ENCODE assay signal across 12 cellular contexts in genomic region chr1:194833111-194833510, GRCh38.
DNase-seq lines count a peak whose midpoint lies in the region; ATAC-seq and TF ChIP-seq lines count a peak whose summit lies in the region.
"Had no signal": no experiment of that assay in that cellular context is flagged by ENCODE, and none has a peak within 500 bp of the region (broad histone marks: within the 10 kb centered on the region; RNA-seq: fewer than 3 reads in every experiment).

No MANE protein-coding gene starts in this region.

- no peaks in the 10 kb centered on the region for H3K79me1 ChIP-seq in neuronal stem cell (ENCODE audit: low read depth, low read length)

- H2AK5ac ChIP-seq in neuronal stem cell (ENCODE audit: low read depth, low read length): no peak overlapping the region

- H3K9me3 ChIP-seq in OCI-LY1 (ENCODE audit: low read length): 0 out of 2 replicates have a peak, but pooled peaks cover 2% of the 10 kb centered on the region
- no peaks in the 10 kb centered on the region for H3K9me3 ChIP-seq in neuronal stem cell (replicated peaks in 1 of 2; ENCODE audit: control insufficient read depth in 2 of 2, insufficient read depth in 1 of 2, low read depth in 1 of 2, low read length in 2 of 2)

- no peaks in the 10 kb centered on the region for H3K36me3 ChIP-seq in OCI-LY1 (ENCODE audit: insufficient read depth, low read length)
- H3K36me3 ChIP-seq in neuronal stem cell (replicated peaks in 1 of 2; ENCODE audit: control insufficient read depth in 2 of 2, insufficient read depth in 2 of 2, low read length in 2 of 2): no peaks in the 10 kb centered on the region

- no peaks in the 10 kb centered on the region for H3K79me2 ChIP-seq in OCI-LY1 (ENCODE audit: insufficient read depth, low read length)

- no peaks in the 10 kb centered on the region for H3K27me3 ChIP-seq in OCI-LY1 (ENCODE audit: insufficient read depth, low read length)
- H3K27me3 ChIP-seq in neuronal stem cell (ENCODE audit: control insufficient read depth in 3 of 3, insufficient read depth in 3 of 3, low read depth in 1 of 3, low read length in 3 of 3): no peaks in the 10 kb centered on the region

- H4K8ac ChIP-seq in neuronal stem cell (ENCODE audit: low read depth, low read length): no peak overlapping the region

- no peak for TF ChIP-seq CTCF in OCI-LY1 (IDR thresholded peaks at IDR 0.05; ENCODE audit: low read length)

- H3K4me2 ChIP-seq in OCI-LY1 (ENCODE audit: low read length) (no peak overlapping the region), neuronal stem cell (ENCODE audit: insufficient read depth, low read length, poor library complexity, severe bottlenecking) (no peak overlapping the region)

- no peak overlapping the region for H3K23ac ChIP-seq in neuronal stem cell (ENCODE audit: low read depth, low read length, poor library complexity)

- H3F3A ChIP-seq in OCI-LY1 (ENCODE audit: insufficient read depth, low read length): no peaks in the 10 kb centered on the region

- peak overlapping the region; percentile 50 for H3K27ac ChIP-seq in OCI-LY1 (ENCODE audit: low read depth, low read length, poor library complexity, severe bottlenecking)
- H3K27ac ChIP-seq in neuronal stem cell (replicated peaks; ENCODE audit: low read length): no peak overlapping the region

- H3K9ac ChIP-seq in OCI-LY1 (ENCODE audit: low read length) (no peak overlapping the region), neuronal stem cell (ENCODE audit: low read depth, low read length, poor library complexity) (no peak overlapping the region)

- no peak overlapping the region for H3K18ac ChIP-seq in neuronal stem cell (ENCODE audit: low read length)

- H3K4ac ChIP-seq in neuronal stem cell (ENCODE audit: low read length): no peak overlapping the region

- no CpG with 5 or more reads among the region's 2 CpGs for WGBS in neuronal stem cell (ENCODE audit: extremely low coverage in 2 of 2, insufficient read length in 2 of 2, insufficient replicate concordance in 1 of 2), 2 donors

- H2BK15ac ChIP-seq in neuronal stem cell (ENCODE audit: low read length): no peak overlapping the region

- DNase-seq in NCI-H1417 (lab: John Stamatoyannopoulos, UW): peak in 2 of 3 experiments; percentile 2 to 70
- no peak for DNase-seq in NCI-H1417 treated with DMSO at 0.1 percent for 48 hours (lab: John Stamatoyannopoulos, UW)
- DNase-seq in NCI-H1092 (lab: John Stamatoyannopoulos, UW): peak; percentile 15
- no peak for DNase-seq in neuronal stem cell (ENCODE audit: low spot score)
- DNase-seq: C1 segment of cervical spinal cord; Calu3; CD4-positive, alpha-beta T cell; DMS 273 treated with DMSO at 0.1 percent for 48 hours had no signal

- no peak for ATAC-seq in HG02759 (IDR thresholded peaks at IDR 0.05; ENCODE audit: unreplicated experiment)
- ATAC-seq in HG03354 (IDR thresholded peaks at IDR 0.05; ENCODE audit: poor library complexity, severe bottlenecking, unreplicated experiment): no peak
- ATAC-seq: HCT116 had no signal

- no peak overlapping the region for H2BK5ac ChIP-seq in neuronal stem cell (ENCODE audit: low read length)

- H3K4me1 ChIP-seq in OCI-LY1 (ENCODE audit: insufficient read depth, low read length, severe bottlenecking) (peaks cover 28% of the 10 kb centered on the region), neuronal stem cell (ENCODE audit: control insufficient read depth in 2 of 2, insufficient read depth in 1 of 2, low read depth in 1 of 2, low read length in 2 of 2) (peaks cover 0 to 3% of the 10 kb centered on the region in 2 donors)

- peak overlapping the region; percentile 67; the same call in 1 of the 2 replicates for H2AFZ ChIP-seq in OCI-LY1 (ENCODE audit: low read length)
- peak overlapping the region; percentile 57 for H2AFZ ChIP-seq in neuronal stem cell (ENCODE audit: low read length)

- H3K4me3 ChIP-seq in OCI-LY1 (ENCODE audit: low read depth, low read length, poor library complexity, severe bottlenecking) (no peak overlapping the region), neuronal stem cell (ENCODE audit: low read length in 2 of 2) (no peak overlapping the region)

- H3K9me2 ChIP-seq in OCI-LY1 (ENCODE audit: low read depth, low read length): no peaks in the 10 kb centered on the region

- no peak overlapping the region for H2BK120ac ChIP-seq in neuronal stem cell (ENCODE audit: low read depth, low read length)

- no peak overlapping the region for H2BK12ac ChIP-seq in neuronal stem cell (ENCODE audit: low read length)

- H4K20me1 ChIP-seq in OCI-LY1 (ENCODE audit: insufficient read depth, low read length): no peaks in the 10 kb centered on the region

- no peak overlapping the region for H3K14ac ChIP-seq in neuronal stem cell (ENCODE audit: low read length)

- no peak overlapping the region for H4K91ac ChIP-seq in neuronal stem cell (ENCODE audit: low read depth, low read length, poor library complexity)

Comparison
In these comparisons a context has a peak if more than half of its experiments do, and no peak if none do; other contexts are left out.
1. DNase-seq: peak in NCI-H1417 (2 of 3) and NCI-H1092 (single experiment); none in NCI-H1417 treated with DMSO at 0.1 percent for 48 hours (single experiment) and neuronal stem cell (single experiment).